ENCODE assay signal across 26 cellular contexts in genomic region chr3:16987141-16987540, GRCh38.
"Had no signal": no experiment of that assay in that cellular context is flagged by ENCODE, and none has a peak within 500 bp of the region (broad histone marks: within the 10 kb centered on the region; RNA-seq: fewer than 3 reads in every experiment).

No MANE protein-coding gene starts in this region.

- ATAC-seq: activated CD4-positive, alpha-beta T cell treated with anti-CD3 and anti-CD28 coated beads for 36 hours; esophagus mucosa; left ventricle myocardium superior; naive thymus-derived CD4-positive, alpha-beta T cell; stimulated activated effector memory CD8-positive, alpha-beta T cell treated with anti-CD3 and anti-CD28 coated beads, Interleukin-12 subunit alpha, Interleukin-12 subunit beta, amount 100 ng/mL, for 72 hours had no signal

- H3K9ac ChIP-seq: neural progenitor cell had no signal

- H2AFZ ChIP-seq: neural progenitor cell had no signal

- H3K4me1 ChIP-seq: ascending aorta, sigmoid colon, upper lobe of left lung, vagina had no signal

- FAIRE-seq: small intestine had no signal

- H3K36me3 ChIP-seq: ascending aorta, brain microvascular endothelial cell, heart right ventricle, neural progenitor cell, sigmoid colon, thoracic aorta, upper lobe of left lung, vagina had no signal

- H3K27ac ChIP-seq: ascending aorta, brain microvascular endothelial cell, heart right ventricle, neural progenitor cell, sigmoid colon, thoracic aorta, upper lobe of left lung, vagina had no signal

- H3K4me3 ChIP-seq: ascending aorta, heart right ventricle, neural progenitor cell, sigmoid colon, thoracic aorta, upper lobe of left lung, vagina had no signal

- H3K27me3 ChIP-seq: ascending aorta, brain microvascular endothelial cell, heart right ventricle, neural progenitor cell, sigmoid colon, upper lobe of left lung, vagina had no signal

- H3K9me3 ChIP-seq: ascending aorta, heart right ventricle, sigmoid colon, thoracic aorta, upper lobe of left lung, vagina had no signal

- DNase-seq: activated CD4-positive, alpha-beta T cell treated with anti-CD3 and anti-CD28 coated beads for 36 hours; activated CD4-positive, CD25-positive, alpha-beta regulatory T cell; activated CD8-positive, alpha-beta memory T cell treated with anti-CD3 and anti-CD28 coated beads for 24 hours; activated gamma-delta T cell; activated naive CD4-positive, alpha-beta T cell treated with anti-CD3 and anti-CD28 coated beads, Interleukin-2, amount 10 ng/mL, durations not matched to agents 7 days and 5 days; activated naive CD8-positive, alpha-beta T cell treated with anti-CD3 and anti-CD28 coated beads, Interleukin-2, amount 10 ng/mL, durations not matched to agents 7 days and 5 days; brain microvascular endothelial cell; cortex of kidney; endodermal cell; foreskin fibroblast; heart right ventricle; kidney glomerular epithelial cell; left ventricle myocardium superior; mammary epithelial cell; naive thymus-derived CD4-positive, alpha-beta T cell; retina; sigmoid colon; small intestine; stimulated activated CD4-positive, alpha-beta T cell treated with anti-CD3 and anti-CD28 coated beads, Interleukin-4, amount 100 ng/mL, for 24 hours; upper lobe of left lung had no signal

- H3K4me2 ChIP-seq: neural progenitor cell had no signal
